In the genomic region with DNA sequence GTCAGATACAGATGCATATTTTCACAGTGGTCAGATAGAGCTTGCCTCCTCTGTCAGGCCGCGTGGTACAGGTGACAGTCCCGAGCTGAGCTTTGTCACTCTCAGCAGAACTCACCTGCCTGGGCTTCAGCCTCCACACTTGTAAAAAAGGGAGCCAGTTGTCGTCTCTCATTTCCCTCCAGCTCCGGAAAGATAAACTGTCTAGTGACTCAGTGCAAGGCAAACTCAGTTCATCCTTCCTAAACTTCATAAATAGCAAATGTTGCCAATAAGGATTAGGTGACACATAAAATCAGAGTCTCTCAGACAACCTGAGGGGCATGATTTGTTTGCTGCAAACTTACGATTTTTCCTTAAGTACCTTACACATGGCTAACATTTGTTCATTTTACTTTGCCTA, we compare ENCODE assay signal across 23 cellular contexts.
DNase-seq lines count a peak whose midpoint lies in the region; ATAC-seq and TF ChIP-seq lines count a peak whose summit lies in the region.
"Had no signal": no experiment of that assay in that cellular context is flagged by ENCODE, and none has a peak within 500 bp of the region (broad histone marks: within the 10 kb centered on the region; RNA-seq: fewer than 3 reads in every experiment).

No MANE protein-coding gene starts in this region.

- H3K23ac ChIP-seq in mesendoderm (ENCODE audit: low read length): no peak overlapping the region

- peaks cover 38% of the 10 kb centered on the region for H3K36me3 Mint-ChIP-seq in GM23338 (ENCODE audit: low read depth)
- H3K36me3 Mint-ChIP-seq in WTC11: peaks cover 21% of the 10 kb centered on the region
- peaks cover 21% of the 10 kb centered on the region for H3K36me3 Mint-ChIP-seq in endodermal cell (ENCODE audit: low read depth)
- no peaks in the 10 kb centered on the region for H3K36me3 Mint-ChIP-seq in activated T-cell treated with anti-CD3 and anti-CD28 coated beads, Interleukin-2, amount 50 U/mL, for 24 hours (ENCODE audit: low read depth)
- H3K36me3 Mint-ChIP-seq: CD4-positive, CD25-positive, alpha-beta regulatory T cell; CD8-positive, alpha-beta T cell had no signal

- ATAC-seq in GM23338: no peak
- no peak for ATAC-seq in WTC11
- no peak for ATAC-seq in HG03196 (IDR thresholded peaks at IDR 0.05; ENCODE audit: unreplicated experiment)
- ATAC-seq: CD8-positive, alpha-beta T cell; GM12878; HCT116 had no signal

- no peak overlapping the region for H3K4ac ChIP-seq in mesendoderm (ENCODE audit: low read depth, low read length)

- 95 to 98% methylated on average over 6 of the region's 6 CpGs for WGBS in endodermal cell (ENCODE audit: insufficient coverage in 1 of 2, insufficient read length in 1 of 2), 2 experiments
- no CpG with 5 or more reads among the region's 6 CpGs for WGBS in mesendoderm (ENCODE audit: extremely low coverage, insufficient coverage, low lambda C conversion rate)

- peak overlapping the region; percentile 51; the same call in 1 of the 2 replicates for H3K27ac ChIP-seq in GM23338 (ENCODE audit: low read depth)
- no peak overlapping the region for H3K27ac ChIP-seq in endodermal cell (ENCODE audit: low read depth, low read length)
- no peak overlapping the region for H3K27ac ChIP-seq in mesendoderm (ENCODE audit: low read depth, low read length)
- H3K27ac ChIP-seq: 22Rv1, BLaER1, C4-2B had no signal

- CTCF ChIA-PET in WTC11 (lab: Charles Lee): no interaction called here

- H3K36me3 ChIP-seq in GM23338 (ENCODE audit: insufficient read depth): no peaks in the 10 kb centered on the region
- H3K36me3 ChIP-seq in endodermal cell (ENCODE audit: control insufficient read depth, insufficient read depth, low read length): peaks cover 4% of the 10 kb centered on the region
- H3K36me3 ChIP-seq in mesendoderm (ENCODE audit: control insufficient read depth, insufficient read depth, low read length): no peaks in the 10 kb centered on the region
- H3K36me3 ChIP-seq: BLaER1 had no signal

- H3K79me1 ChIP-seq in mesendoderm (ENCODE audit: low read length): peaks cover 19% of the 10 kb centered on the region

- H2AK5ac ChIP-seq in mesendoderm (ENCODE audit: low read length): no peak overlapping the region

- H3K79me2 ChIP-seq in GM23338 (replicated peaks; ENCODE audit: insufficient read depth) (peaks cover 88% of the 10 kb centered on the region), mesendoderm (ENCODE audit: control insufficient read depth, insufficient read depth, low read length) (peaks cover 22% of the 10 kb centered on the region)

- peak overlapping the region; percentile 25 for H3K56ac ChIP-seq in mesendoderm (ENCODE audit: low read length)

- H3K9me2 ChIP-seq in GM23338 (ENCODE audit: insufficient read depth): peaks cover 2% of the 10 kb centered on the region; the same call in 1 of the 2 replicates

- H3K27me3 ChIP-seq in GM23338 (ENCODE audit: insufficient read depth): no peaks in the 10 kb centered on the region
- H3K27me3 ChIP-seq in endodermal cell (ENCODE audit: control insufficient read depth, insufficient read depth, low read length, poor library complexity, severe bottlenecking): no peaks in the 10 kb centered on the region
- no peaks in the 10 kb centered on the region for H3K27me3 ChIP-seq in mesendoderm (ENCODE audit: insufficient read depth, low read length, poor library complexity)
- H3K27me3 ChIP-seq: BLaER1 had no signal

- H2BK5ac ChIP-seq in mesendoderm (ENCODE audit: low read length): no peak overlapping the region

- H2AFZ ChIP-seq in GM23338: no peak overlapping the region

- H3K4me1 Mint-ChIP-seq in GM23338 (peaks cover 61% of the 10 kb centered on the region), WTC11 (peaks cover 68% of the 10 kb centered on the region), endodermal cell (peaks cover 35% of the 10 kb centered on the region)
- no peaks in the 10 kb centered on the region for H3K4me1 Mint-ChIP-seq in activated T-cell treated with anti-CD3 and anti-CD28 coated beads, Interleukin-2, amount 50 U/mL, for 24 hours (ENCODE audit: low read depth)
- H3K4me1 Mint-ChIP-seq: B cell; CD4-positive, CD25-positive, alpha-beta regulatory T cell had no signal

- no peak overlapping the region for H4K5ac ChIP-seq in mesendoderm (ENCODE audit: low read length)

- peaks cover 28% of the 10 kb centered on the region for H3K9me3 ChIP-seq in endodermal cell (ENCODE audit: control insufficient read depth, low read length)

- H3K9me3 Mint-ChIP-seq in GM23338 (peaks cover 14% of the 10 kb centered on the region; the same call in 2 of the 3 replicates), WTC11 (peaks cover 10% of the 10 kb centered on the region), endodermal cell (peaks cover 18% of the 10 kb centered on the region)
- peaks cover 13% of the 10 kb centered on the region for H3K9me3 Mint-ChIP-seq in activated T-cell treated with anti-CD3 and anti-CD28 coated beads, Interleukin-2, amount 50 U/mL, for 24 hours

- H2BK120ac ChIP-seq in mesendoderm (ENCODE audit: low read depth, low read length): no peak overlapping the region

- H3K4me1 ChIP-seq in GM23338 (ENCODE audit: insufficient read depth) (peaks cover 40% of the 10 kb centered on the region), endodermal cell (ENCODE audit: control insufficient read depth, insufficient read depth, low read length) (peaks cover 6% of the 10 kb centered on the region), mesendoderm (ENCODE audit: control insufficient read depth, low read depth, low read length) (peaks cover 11% of the 10 kb centered on the region)
- H3K4me1 ChIP-seq: Caco-2 had no signal

- H3K4me2 ChIP-seq in GM23338: no peak overlapping the region
- H3K4me2 ChIP-seq in mesendoderm (ENCODE audit: low read length): no peak overlapping the region
- H3K4me2 ChIP-seq: BLaER1 had no signal

- H3K4me3 Mint-ChIP-seq in GM23338 (no peak overlapping the region), WTC11 (no peak overlapping the region), endodermal cell (no peak overlapping the region)
- H3K4me3 Mint-ChIP-seq in activated T-cell treated with anti-CD3 and anti-CD28 coated beads, Interleukin-2, amount 50 U/mL, for 24 hours: no peak overlapping the region
- H3K4me3 Mint-ChIP-seq: B cell; CD4-positive, CD25-positive, alpha-beta regulatory T cell; CD8-positive, alpha-beta T cell; H9 had no signal

- H3K9ac ChIP-seq in endodermal cell (ENCODE audit: extremely low read depth, low read length, poor library complexity, severe bottlenecking) (no peak overlapping the region), mesendoderm (ENCODE audit: low read length) (no peak overlapping the region)
- H3K9ac ChIP-seq: BLaER1 had no signal

- no peak overlapping the region for H3K4me3 ChIP-seq in GM23338
- H3K4me3 ChIP-seq in endodermal cell (ENCODE audit: low read length): no peak overlapping the region
- no peak overlapping the region for H3K4me3 ChIP-seq in mesendoderm (ENCODE audit: low read length)
- H3K4me3 ChIP-seq: BLaER1, GM12878 had no signal

- H3K27ac Mint-ChIP-seq in GM23338 (peak overlapping the region; percentile 63), WTC11 (peak overlapping the region; percentile 75; the same call in 1 of the 2 replicates), endodermal cell (peak overlapping the region; percentile 53)
- H3K27ac Mint-ChIP-seq in activated T-cell treated with anti-CD3 and anti-CD28 coated beads, Interleukin-2, amount 50 U/mL, for 24 hours: no peak overlapping the region
- H3K27ac Mint-ChIP-seq: B cell; CD4-positive, CD25-positive, alpha-beta regulatory T cell; CD8-positive, alpha-beta T cell had no signal

- POLR2A ChIA-PET in WTC11 (lab: Charles Lee): no interaction called here

- no peak for DNase-seq in GM23338 (ENCODE audit: low spot score)
- DNase-seq in WTC11 (ENCODE audit: low spot score): no peak
- no peak for DNase-seq in endodermal cell
- DNase-seq in mesendoderm: no peak
- DNase-seq in iPS-NIHi7 (ENCODE audit: extremely low spot score): no peak
- no peak for DNase-seq in activated T-cell treated with anti-CD3 and anti-CD28 coated beads, Interleukin-2, amount 50 U/mL, for 24 hours
- no peak for DNase-seq in inferior parietal cortex (ENCODE audit: extremely low spot score)
- DNase-seq: Caco-2; CD4-positive, CD25-positive, alpha-beta regulatory T cell; CD8-positive, alpha-beta T cell; DMS153; DMS79; EL; GDM1; GOT3; H9 had no signal

- H2BK15ac ChIP-seq in mesendoderm (replicated peaks; ENCODE audit: low read depth): no peak overlapping the region

- peaks cover 4% of the 10 kb centered on the region for H3K27me3 Mint-ChIP-seq in GM23338 (ENCODE audit: insufficient read depth, low read depth, poor library complexity)
- no peaks in the 10 kb centered on the region for H3K27me3 Mint-ChIP-seq in WTC11 (ENCODE audit: low read depth)
- H3K27me3 Mint-ChIP-seq in endodermal cell (ENCODE audit: insufficient read depth): no peaks in the 10 kb centered on the region
- no peaks in the 10 kb centered on the region for H3K27me3 Mint-ChIP-seq in activated T-cell treated with anti-CD3 and anti-CD28 coated beads, Interleukin-2, amount 50 U/mL, for 24 hours
- H3K27me3 Mint-ChIP-seq: B cell; CD4-positive, CD25-positive, alpha-beta regulatory T cell had no signal

- H4K20me1 ChIP-seq in GM23338 (replicated peaks; ENCODE audit: insufficient read depth): no peaks in the 10 kb centered on the region
- H4K20me1 ChIP-seq: BLaER1 had no signal

- TF ChIP-seq CTCF in GM23338 (conservative IDR thresholded peaks at IDR 0.05; ENCODE audit: low read depth in 2 of 2): no peak
- TF ChIP-seq CTCF in WTC11 (IDR thresholded peaks at IDR 0.05): no peak
- no peak for TF ChIP-seq CTCF in endodermal cell (conservative IDR thresholded peaks at IDR 0.05)

- H3K18ac ChIP-seq in mesendoderm (ENCODE audit: low read length): no peak overlapping the region

- H3F3A ChIP-seq in GM23338 (replicated peaks; ENCODE audit: low read depth): no peaks in the 10 kb centered on the region

- no peak overlapping the region for H4K8ac ChIP-seq in mesendoderm (ENCODE audit: low read depth, low read length)

TF ChIP-seq in GM23338, 12 proteins besides CTCF, POLR2A, EP300 and RAD21 (continues in another document):
- no peak for TF ChIP-seq EZH2 (IDR thresholded peaks at IDR 0.05; ENCODE audit: low read depth, unreplicated experiment)
- TF ChIP-seq JUNB (IDR thresholded peaks at IDR 0.05; ENCODE audit: unreplicated experiment): no peak
- no peak for TF ChIP-seq ZNF114 (CRISPR knock-in tag; IDR thresholded peaks at IDR 0.05)
- TF ChIP-seq EZH2phosphoT487 (IDR thresholded peaks at IDR 0.05; ENCODE audit: unreplicated experiment): no peak

TF ChIP-seq in WTC11, 78 proteins besides CTCF, POLR2A, EP300 and RAD21 (continues in another document):
- no peak for TF ChIP-seq CDX4 (CRISPR knock-in tag; IDR thresholded peaks at IDR 0.05; ENCODE audit: borderline replicate concordance)
- no peak for TF ChIP-seq SMAD4 (CRISPR knock-in tag; IDR thresholded peaks at IDR 0.05)
- TF ChIP-seq ATF1 (CRISPR knock-in tag; IDR thresholded peaks at IDR 0.05): no peak
- TF ChIP-seq CBFB (CRISPR knock-in tag; IDR thresholded peaks at IDR 0.05; ENCODE audit: low read depth): no peak
- no peak for TF ChIP-seq HMGA2 (CRISPR knock-in tag; IDR thresholded peaks at IDR 0.05)
